In the genomic region with DNA sequence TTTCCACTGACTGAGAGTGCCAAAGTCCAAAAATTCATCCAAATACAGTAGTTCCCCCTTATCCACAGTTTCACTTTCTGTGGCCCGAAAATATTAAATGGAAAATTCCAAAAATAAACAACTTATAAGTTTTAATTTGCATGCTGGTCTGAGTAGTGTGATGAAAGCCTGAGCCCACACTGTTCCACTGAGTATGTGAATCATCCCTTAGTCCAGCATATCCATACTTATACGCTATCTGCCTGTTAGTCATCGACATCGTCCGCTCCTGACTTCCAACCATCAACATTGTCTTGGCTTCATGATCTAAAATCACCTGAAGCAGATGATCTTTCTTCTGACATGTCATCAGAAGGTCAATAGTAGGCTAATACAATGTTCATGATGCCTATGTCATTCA, we compare ENCODE assay signal across 16 cellular contexts.
A peak's percentile ranks its signal among the peaks of the same experiment; 100 is the strongest.
DNase-seq lines count a peak whose midpoint lies in the region; ATAC-seq and TF ChIP-seq lines count a peak whose summit lies in the region.
"Had no signal": no experiment of that assay in that cellular context is flagged by ENCODE, and none has a peak within 500 bp of the region (broad histone marks: within the 10 kb centered on the region; RNA-seq: fewer than 3 reads in every experiment).

No MANE protein-coding gene starts in this region.

- peak overlapping the region; percentile 55 for H3K4me3 ChIP-seq in coronary artery
- H3K4me3 ChIP-seq: lower lobe of right lung, SK-N-MC had no signal

- H3K27ac ChIP-seq in coronary artery: peak overlapping the region; percentile 42 to 75
- H3K27ac ChIP-seq: lower lobe of right lung, SK-N-MC had no signal

- ATAC-seq in HG03196 (IDR thresholded peaks at IDR 0.05; ENCODE audit: unreplicated experiment): no peak
- ATAC-seq: activated CD8-positive, alpha-beta T cell treated with anti-CD3 and anti-CD28 coated beads, Interleukin-2, amount 10 ng/mL, durations not matched to agents 7 days and 5 days; lower lobe of right lung had no signal

- DNase-seq in AG08396 (ENCODE audit: low spot score) (peak; percentile 24), LHCN-M2 (ENCODE audit: low read depth) (peak; percentile 46), coronary artery (ENCODE audit: low spot score) (no peak), non-pigmented ciliary epithelial cell (ENCODE audit: low read depth) (peak; percentile 35), mucosa of gallbladder (ENCODE audit: low spot score) (no peak), ureter (ENCODE audit: low spot score) (no peak), NCI-H82 treated with DMSO at 0.1 percent for 48 hours (lab: John Stamatoyannopoulos, UW; ENCODE audit: unreplicated experiment) (no peak)
- DNase-seq: activated CD8-positive, alpha-beta T cell treated with anti-CD3 and anti-CD28 coated beads, Interleukin-2, amount 10 ng/mL, durations not matched to agents 7 days and 5 days; central memory CD4-positive, alpha-beta T cell; lower lobe of right lung; NCI-H1048; NCI-H2171 treated with DMSO at 0.1 percent for 48 hours; NK-92 treated with Interleukin-12 subunit alpha and Interleukin-12 subunit beta, amount 100 ng/mL, for 24 hours; substantia nigra had no signal

- no peak for TF ChIP-seq CTCF in coronary artery (IDR thresholded peaks at IDR 0.05)

Comparison
In these comparisons a context has a peak if more than half of its experiments do, and no peak if none do; other contexts are left out.
1. DNase-seq: peak in AG08396 (single experiment), LHCN-M2 (single experiment) and non-pigmented ciliary epithelial cell (single experiment); none in coronary artery (single experiment), mucosa of gallbladder (single experiment), ureter (single experiment) and NCI-H82 treated with DMSO at 0.1 percent for 48 hours (single experiment).